Comparison of ENCODE assay signal across 9 cellular contexts in the genomic region with DNA sequence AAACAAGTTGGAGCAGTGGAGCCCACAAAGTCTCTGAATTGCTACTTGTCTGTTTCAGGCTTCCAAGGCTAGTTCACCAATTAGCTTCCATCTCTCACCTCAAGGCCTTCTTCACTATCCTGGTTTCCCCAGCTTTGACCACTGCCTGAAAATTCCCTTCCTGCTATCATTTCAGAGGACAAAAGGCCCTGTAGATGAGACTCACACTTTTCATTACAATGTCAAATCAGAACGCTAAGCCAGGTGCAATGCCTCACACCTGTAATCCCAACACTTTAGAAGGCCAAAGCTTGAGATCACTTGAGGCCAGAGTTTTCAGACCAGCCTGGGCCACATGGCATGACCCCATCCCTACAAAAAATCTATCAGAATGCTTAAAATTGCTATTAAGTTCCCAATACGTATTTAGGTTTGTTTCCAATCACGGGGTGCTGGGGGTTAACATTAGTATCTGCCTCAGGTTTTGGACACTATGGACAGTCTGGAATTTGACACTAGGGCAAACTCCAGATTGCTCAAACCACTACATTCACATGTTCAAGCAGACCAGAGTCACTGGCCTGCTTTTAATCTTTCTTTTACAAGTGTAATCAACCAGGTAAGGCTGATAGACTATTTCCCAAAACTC. TPM values are rescaled to one million over a fixed set of nuclear protein-coding genes. Genes with fewer than 3 reads are reported as not detected.
DNase-seq lines count a peak whose midpoint lies in the region; ATAC-seq and TF ChIP-seq lines count a peak whose summit lies in the region.
"Had no signal": no experiment of that assay in that cellular context is flagged by ENCODE, and none has a peak within 500 bp of the region (broad histone marks: within the 10 kb centered on the region; RNA-seq: fewer than 3 reads in every experiment).

No MANE protein-coding gene starts in this region.

- peak overlapping the region in 2 of 4 donors; percentile 1 to 64 for H3K4me3 ChIP-seq in stomach
- H3K4me3 ChIP-seq in tibial artery = no peak overlapping the region

- no peaks in the 10 kb centered on the region for H3K27me3 Mint-ChIP-seq in stimulated activated naive CD8-positive, alpha-beta T cell treated with anti-CD3 and anti-CD28 coated beads, Interleukin-15, Interleukin-2, amounts not matched to agents 100 ng/mL and 50 ng/mL, for 24 hours
- H3K27me3 Mint-ChIP-seq in T-cell (no peaks in the 10 kb centered on the region), glutamatergic neuron (ENCODE audit: unreplicated experiment) (peaks cover 10% of the 10 kb centered on the region), type B pancreatic cell (no peaks in the 10 kb centered on the region)

- intact Hi-C loops in stomach (cut with DNase I; ENCODE audit: low total_unique reads) (no loop called here), tibial artery (cut with DNase I; ENCODE audit: low total_unique reads) (no loop called here)

- POLR2A ChIA-PET in T-cell (lab: Charles Lee) = interaction anchor here (0.6 kb wide), 4 partner anchors 132 to 820 kb away, joined by 3 to 5 read pairs (median 4); no protein-coding TSS in a partner anchor

- no peak for DNase-seq in stimulated activated naive CD8-positive, alpha-beta T cell treated with anti-CD3 and anti-CD28 coated beads, Interleukin-15, Interleukin-2, amounts not matched to agents 100 U/mL and 50 U/mL, for 24 hours
- DNase-seq in T-cell (no peak), glutamatergic neuron (no peak), type B pancreatic cell (ENCODE audit: extremely low spot score, unreplicated experiment) (no peak), stomach (no peak), activated gamma-delta T cell (lab: John Stamatoyannopoulos, UW) (no peak), tibial artery (no peak)
- DNase-seq: stimulated activated CD4-positive, alpha-beta T cell treated with anti-CD3 and anti-CD28 coated beads, Interleukin-4, amount 100 ng/mL, for 4 hours had no signal

- H3K27ac ChIP-seq in stomach (peak overlapping the region in 1 of 5 donors; percentile 19), tibial artery (no peak overlapping the region)

- CTCF ChIA-PET in T-cell (lab: Charles Lee) = interaction anchor here (0.6 to 1.4 kb wide), 2 partner anchors 32 to 104 kb away, joined by 3 read pairs; no protein-coding TSS in a partner anchor

- no peak for TF ChIP-seq POLR2A in stomach (IDR thresholded peaks at IDR 0.05)

- peak overlapping the region; percentile 96 for H3K4me3 Mint-ChIP-seq in stimulated activated naive CD8-positive, alpha-beta T cell treated with anti-CD3 and anti-CD28 coated beads, Interleukin-15, Interleukin-2, amounts not matched to agents 100 ng/mL and 50 ng/mL, for 24 hours
- H3K4me3 Mint-ChIP-seq in T-cell (peak overlapping the region in 1 of 3 donors; percentile 64), glutamatergic neuron (ENCODE audit: unreplicated experiment) (peak overlapping the region; percentile 10), type B pancreatic cell (no peak overlapping the region)

- WGBS in stomach, 5 donors = 57 to 71% (median 67%) methylated on average over 3 of the region's 3 CpGs

- no peak for TF ChIP-seq EP300 in stomach (IDR thresholded peaks at IDR 0.05)

- H3K36me3 ChIP-seq in stomach (peaks cover 46 to 66% (median 64%) of the 10 kb centered on the region in 4 donors), tibial artery (peaks cover 49 to 69% (median 57%) of the 10 kb centered on the region in 3 donors)

- H3K36me3 Mint-ChIP-seq in stimulated activated naive CD8-positive, alpha-beta T cell treated with anti-CD3 and anti-CD28 coated beads, Interleukin-15, Interleukin-2, amounts not matched to agents 100 ng/mL and 50 ng/mL, for 24 hours (ENCODE audit: low read depth) = peaks cover 69% of the 10 kb centered on the region
- H3K36me3 Mint-ChIP-seq in T-cell = peaks cover 52% of the 10 kb centered on the region
- peaks cover 8% of the 10 kb centered on the region for H3K36me3 Mint-ChIP-seq in glutamatergic neuron (ENCODE audit: unreplicated experiment)
- peaks cover 55% of the 10 kb centered on the region for H3K36me3 Mint-ChIP-seq in type B pancreatic cell

- H3K9me3 Mint-ChIP-seq in stimulated activated naive CD8-positive, alpha-beta T cell treated with anti-CD3 and anti-CD28 coated beads, Interleukin-15, Interleukin-2, amounts not matched to agents 100 ng/mL and 50 ng/mL, for 24 hours = no peaks in the 10 kb centered on the region
- H3K9me3 Mint-ChIP-seq in T-cell (no peaks in the 10 kb centered on the region), glutamatergic neuron (ENCODE audit: unreplicated experiment) (peaks cover 5% of the 10 kb centered on the region), type B pancreatic cell (no peaks in the 10 kb centered on the region)

- TF ChIP-seq CTCF in glutamatergic neuron (IDR thresholded peaks at IDR 0.05; ENCODE audit: partially characterized antibody, unreplicated experiment) (no peak), type B pancreatic cell (conservative IDR thresholded peaks at IDR 0.05) (no peak), stomach (IDR thresholded peaks at IDR 0.05) (no peak), tibial artery (IDR thresholded peaks at IDR 0.05) (no peak)

- no peaks in the 10 kb centered on the region for H3K9me3 ChIP-seq in stomach
- H3K9me3 ChIP-seq in tibial artery = no peaks in the 10 kb centered on the region

- ATAC-seq in stimulated activated naive CD8-positive, alpha-beta T cell treated with anti-CD3 and anti-CD28 coated beads, Interleukin-15, Interleukin-2, amounts not matched to agents 100 U/mL and 50 U/mL, for 24 hours = no peak
- no peak for ATAC-seq in T-cell (replicated peaks in 1 of 4)

- peaks cover 96% of the 10 kb centered on the region for H3K4me1 Mint-ChIP-seq in stimulated activated naive CD8-positive, alpha-beta T cell treated with anti-CD3 and anti-CD28 coated beads, Interleukin-15, Interleukin-2, amounts not matched to agents 100 ng/mL and 50 ng/mL, for 24 hours (ENCODE audit: low read depth)
- H3K4me1 Mint-ChIP-seq in T-cell (peaks cover 95% of the 10 kb centered on the region in 3 donors), glutamatergic neuron (ENCODE audit: low read depth, unreplicated experiment) (peaks cover 37% of the 10 kb centered on the region), type B pancreatic cell (ENCODE audit: unreplicated experiment) (peaks cover 54% of the 10 kb centered on the region)

- peak overlapping the region; percentile 66 for H3K27ac Mint-ChIP-seq in stimulated activated naive CD8-positive, alpha-beta T cell treated with anti-CD3 and anti-CD28 coated beads, Interleukin-15, Interleukin-2, amounts not matched to agents 100 ng/mL and 50 ng/mL, for 24 hours
- H3K27ac Mint-ChIP-seq in T-cell (peak overlapping the region; percentile 92), glutamatergic neuron (ENCODE audit: unreplicated experiment) (peak overlapping the region; percentile 49), type B pancreatic cell (peak overlapping the region; percentile 5)

- H3K4me1 ChIP-seq in stomach (peaks cover 59 to 94% (median 75%) of the 10 kb centered on the region in 4 donors), tibial artery (peaks cover 0 to 84% (median 58%) of the 10 kb centered on the region in 4 donors)

- H3K27me3 ChIP-seq in stomach (no peaks in the 10 kb centered on the region), tibial artery (no peaks in the 10 kb centered on the region)

RNA-seq across cellular contexts. Expression of a gene that starts 5.5 kb away (rescaled TPM):
- total RNA-seq in T-cell (1,000 to 10,000 TPM; 6,680 to 8,997 (median 7,956) TPM), glutamatergic neuron (ENCODE audit: unreplicated experiment) (1,515 TPM), type B pancreatic cell (ENCODE audit: low replicate concordance) (3,472 and 4,120 TPM in 2 replicates), stomach (1,000 to 10,000 TPM; 1,648 to 4,994 (median 2,507) TPM)
- polyA plus RNA-seq in stomach = over 10,000 TPM in 2 of 3 donors, 1,000 to 10,000 TPM in 1; 7,500 to 11,714 (median 10,124) TPM

Comparison
In these comparisons a context has a peak if more than half of its experiments do, and no peak if none do; other contexts are left out.
1. H3K27ac Mint-ChIP-seq: peak in every context shown above with its lines; median percentile 92 in T-cell; 66 in stimulated activated naive CD8-positive, alpha-beta T cell treated with anti-CD3 and anti-CD28 coated beads, Interleukin-15, Interleukin-2, amounts not matched to agents 100 ng/mL and 50 ng/mL, for 24 hours; 49 in glutamatergic neuron; 5 in type B pancreatic cell.